In genomic region chr20:50127587-50128519, GRCh38 we compare ENCODE assay signal across 18 cellular contexts.
"Had no signal": no experiment of that assay in that cellular context is flagged by ENCODE, and none has a peak within 500 bp of the region (broad histone marks: within the 10 kb centered on the region; RNA-seq: fewer than 3 reads in every experiment).

No MANE protein-coding gene starts in this region.

- FAIRE-seq: islet of Langerhans had no signal

- H3K4me1 ChIP-seq: prostate gland had no signal

- DNase-seq: activated CD4-positive, alpha-beta memory T cell treated with anti-CD3 and anti-CD28 coated beads, Interleukin-2, amount 10 ng/mL, durations not matched to agents 7 days and 5 days; activated CD4-positive, alpha-beta T cell treated with anti-CD3 and anti-CD28 coated beads for 36 hours; activated gamma-delta T cell; activated naive CD8-positive, alpha-beta T cell treated with anti-CD3 and anti-CD28 coated beads, Interleukin-2, amount 10 ng/mL, durations not matched to agents 7 days and 5 days; activated T-cell treated with anti-CD3 and anti-CD28 coated beads, Interleukin-2, amount 50 U/mL, for 48 hours; cerebellar nuclear complex; endodermal cell; mammary epithelial cell; mucosa of descending colon; nucleus accumbens; stimulated activated CD4-positive, alpha-beta T cell treated with anti-CD3 and anti-CD28 coated beads, Interleukin-12 subunit alpha, Interleukin-12 subunit beta, amount 100 ng/mL, for 4 hours; T1000; WERI-Rb-1 had no signal

- H3K9me3 ChIP-seq: mucosa of descending colon, prostate gland, thoracic aorta had no signal

- ATAC-seq: activated CD4-positive, alpha-beta T cell treated with anti-CD3 and anti-CD28 coated beads for 36 hours; natural killer cell treated with Interleukin-12 subunit alpha and Interleukin-12 subunit beta and Interleukin-15 and Interleukin-18, amount 100 ng/mL, for 72 hours; sciatic nerve had no signal

- H3K4me3 ChIP-seq: mucosa of descending colon, prostate gland, thoracic aorta had no signal

- H3K27ac ChIP-seq: prostate gland, thoracic aorta, WERI-Rb-1 had no signal
